8 cellular contexts compared by ENCODE assay signal in the genomic region with DNA sequence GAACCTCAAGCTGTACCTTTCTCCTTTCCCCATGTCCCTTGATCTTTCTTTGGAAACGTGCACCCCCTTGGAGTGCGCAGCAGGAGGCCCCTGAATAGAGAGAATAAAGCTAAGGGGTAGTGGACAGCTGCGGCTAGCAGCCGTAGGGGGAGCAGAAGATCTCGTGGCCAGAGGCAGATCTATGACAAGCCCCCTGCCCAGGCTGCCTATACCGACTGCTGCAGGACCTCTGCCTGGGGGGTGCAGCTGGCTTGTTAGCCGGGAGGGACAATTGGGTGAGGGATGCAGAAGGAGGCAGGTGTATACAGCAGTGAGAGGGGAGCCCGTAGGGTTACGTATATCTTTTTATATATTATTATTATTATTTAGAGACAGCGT. TPM values are rescaled to one million over a fixed set of nuclear protein-coding genes. Genes with fewer than 3 reads are reported as not detected.
DNase-seq lines count a peak whose midpoint lies in the region; ATAC-seq and TF ChIP-seq lines count a peak whose summit lies in the region.
"Not testable (repeated sequence)": the region's sequence is repeated elsewhere in the genome, so short reads cannot be mapped to it uniquely, and the experiment has no call there.

No MANE protein-coding gene starts in this region.

- H3K27ac Mint-ChIP-seq in activated B cell treated with CpG ODN at 0.5 μM for 24 hours, result not testable (repeated sequence)

- not testable (repeated sequence) for H3K36me3 Mint-ChIP-seq in activated B cell treated with CpG ODN at 0.5 μM for 24 hours (ENCODE audit: low read depth)

- H3F3A ChIP-seq in smooth muscle cell (ENCODE audit: low read depth), result not testable (repeated sequence)

- not testable (repeated sequence) for H3K9me3 Mint-ChIP-seq in activated B cell treated with CpG ODN at 0.5 μM for 24 hours

- intact Hi-C loops in activated B cell treated with CpG ODN at 0.5 μM for 24 hours (cut with micrococcal nuclease); left cardiac atrium (cut with DNase I): not testable (repeated sequence)

- H3K36me3 ChIP-seq in smooth muscle cell (ENCODE audit: low read depth), result not testable (repeated sequence)

- H3K4me1 Mint-ChIP-seq in activated B cell treated with CpG ODN at 0.5 μM for 24 hours, result not testable (repeated sequence)

- not testable (repeated sequence) for H3K79me2 ChIP-seq in smooth muscle cell (ENCODE audit: low read depth)

- not testable (repeated sequence) for H3K4me1 ChIP-seq in smooth muscle cell (ENCODE audit: low read depth)

- CTCF ChIA-PET in activated B cell treated with CpG ODN at 0.5 μM for 24 hours (lab: Charles Lee), result not testable (repeated sequence)

- not testable (repeated sequence) for H3K9me3 ChIP-seq in smooth muscle cell (replicated peaks; ENCODE audit: low read depth)

- not testable (repeated sequence) for H2AFZ ChIP-seq in smooth muscle cell (ENCODE audit: low read depth)

- ATAC-seq in GM18858 (IDR thresholded peaks at IDR 0.05; ENCODE audit: unreplicated experiment), result peak; percentile 30
- ATAC-seq in GM19468 (IDR thresholded peaks at IDR 0.05; ENCODE audit: extremely low read depth, unreplicated experiment), result peak; percentile 5
- peak; percentile 22 for ATAC-seq in HG02588 (IDR thresholded peaks at IDR 0.05; ENCODE audit: unreplicated experiment)
- peak; percentile 31 for ATAC-seq in HG03060 (IDR thresholded peaks at IDR 0.05; ENCODE audit: low read depth, unreplicated experiment)
- ATAC-seq in HG03469 (IDR thresholded peaks at IDR 0.05; ENCODE audit: unreplicated experiment), result peak; percentile 8
- ATAC-seq in activated B cell treated with CpG ODN at 0.5 μM for 24 hours (ENCODE audit: low read depth), result peak; percentile 12
- peak; percentile 2 to 49 for ATAC-seq in left cardiac atrium

- not testable (repeated sequence) for H3K4me3 Mint-ChIP-seq in activated B cell treated with CpG ODN at 0.5 μM for 24 hours

- not testable (repeated sequence) for H3K27me3 ChIP-seq in smooth muscle cell (ENCODE audit: low read depth)

- POLR2A ChIA-PET in activated B cell treated with CpG ODN at 0.5 μM for 24 hours (lab: Charles Lee), result not testable (repeated sequence)

- not testable (repeated sequence) for H4K20me1 ChIP-seq in smooth muscle cell (ENCODE audit: low read depth)

- H3K27me3 Mint-ChIP-seq in activated B cell treated with CpG ODN at 0.5 μM for 24 hours, result not testable (repeated sequence)

- H3K9ac ChIP-seq in smooth muscle cell (ENCODE audit: low read depth), result not testable (repeated sequence)

- TF ChIP-seq CTCF in activated B cell treated with CpG ODN at 0.5 μM for 24 hours (IDR thresholded peaks at IDR 0.05); smooth muscle cell (IDR thresholded peaks at IDR 0.05; ENCODE audit: borderline replicate concordance, insufficient read depth, poor library complexity, severe bottlenecking): not testable (repeated sequence)

- DNase-seq in activated B cell treated with CpG ODN at 0.5 μM for 24 hours; left cardiac atrium; smooth muscle cell (lab: John Stamatoyannopoulos, UW; ENCODE audit: unreplicated experiment): not testable (repeated sequence)

- H3K27ac ChIP-seq in smooth muscle cell (ENCODE audit: low read depth), result not testable (repeated sequence)

- 100% methylated on average over 1 of the region's 10 CpGs for WGBS in smooth muscle cell (ENCODE audit: low lambda C conversion rate)

- H3K4me2 ChIP-seq in smooth muscle cell, result peak overlapping the region; percentile 78

- H3K4me3 ChIP-seq in smooth muscle cell, result not testable (repeated sequence)

RNA-seq across cellular contexts. Expression of gene POLR2J, which starts 0.5 kb away (rescaled TPM):
- total RNA-seq in activated B cell treated with CpG ODN at 0.5 μM for 24 hours (45.2 and 49.5 TPM in 2 replicates), left cardiac atrium (10 to 100 TPM; 42.9 to 52.7 TPM), smooth muscle cell (12.7 and 13.1 TPM in 2 replicates)
- polyA plus RNA-seq in smooth muscle cell, result 92.2 and 94.4 TPM in 2 replicates

RNA-seq across cellular contexts. Expression of gene LRWD1, which starts 14.4 kb away (rescaled TPM):
- total RNA-seq in activated B cell treated with CpG ODN at 0.5 μM for 24 hours (20.6 and 28.8 TPM in 2 replicates), left cardiac atrium (10 to 100 TPM in 1 of 2 donors, 1 to 10 TPM in 1; 9.8 to 12.2 TPM), smooth muscle cell (10.0 and 13.1 TPM in 2 replicates)
- polyA plus RNA-seq in smooth muscle cell, result 21.2 and 23.5 TPM in 2 replicates

RNA-seq across cellular contexts. Expression of gene ALKBH4, which starts 14.5 kb away (rescaled TPM):
- total RNA-seq in activated B cell treated with CpG ODN at 0.5 μM for 24 hours, result 7.8 and 8.1 TPM in 2 replicates
- 1 to 10 TPM; 7.1 to 7.2 TPM for total RNA-seq in left cardiac atrium
- 7.0 and 17.7 TPM in 2 replicates for total RNA-seq in smooth muscle cell
- 15.7 and 16.0 TPM in 2 replicates for polyA plus RNA-seq in smooth muscle cell

RNA-seq across cellular contexts. Expression of gene RASA4B, which starts 38.4 kb away (rescaled TPM):
- total RNA-seq in activated B cell treated with CpG ODN at 0.5 μM for 24 hours, result 11.4 and 16.1 TPM in 2 replicates
- total RNA-seq in left cardiac atrium, result 10 to 100 TPM in 1 of 2 donors, 1 to 10 TPM in 1; 3.2 to 14.3 TPM
- 2.1 and 4.2 TPM in 2 replicates for total RNA-seq in smooth muscle cell
- polyA plus RNA-seq in smooth muscle cell, result 3.5 and 4.6 TPM in 2 replicates

RNA-seq across cellular contexts. Expression of gene ORAI2, which starts 45.8 kb away (rescaled TPM):
- total RNA-seq in activated B cell treated with CpG ODN at 0.5 μM for 24 hours (167 and 184 TPM in 2 replicates), left cardiac atrium (10 to 100 TPM in 1 of 2 donors, 1 to 10 TPM in 1; 6.0 to 12.1 TPM), smooth muscle cell (43.0 and 47.1 TPM in 2 replicates)
- 66.1 and 69.8 TPM in 2 replicates for polyA plus RNA-seq in smooth muscle cell
